ENCODE assay signal across 8 cellular contexts in the genomic region with DNA sequence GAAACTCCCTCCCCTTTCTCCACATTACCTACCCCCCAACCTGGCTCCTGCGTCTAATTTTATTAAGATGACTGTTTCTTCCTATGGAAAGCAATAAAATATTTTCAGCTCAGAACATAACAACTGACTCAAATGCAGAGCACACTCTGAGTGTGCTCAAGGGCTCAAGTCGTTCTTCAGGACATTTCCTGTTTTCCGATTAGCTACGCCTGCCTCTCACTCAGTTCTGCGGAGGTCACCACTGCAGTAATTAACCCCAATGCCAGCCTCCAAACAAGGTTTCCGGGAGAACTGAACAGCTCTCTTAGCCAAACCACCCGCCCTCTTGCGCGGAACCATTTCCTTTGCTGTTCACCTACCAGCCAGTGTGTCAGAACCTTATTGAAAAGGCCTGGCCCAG. TPM values are rescaled to one million over a fixed set of nuclear protein-coding genes. Genes with fewer than 3 reads are reported as not detected.
A peak's percentile ranks its signal among the peaks of the same experiment; 100 is the strongest.
DNase-seq lines count a peak whose midpoint lies in the region; ATAC-seq lines count a peak whose summit lies in the region.
"Had no signal": no experiment of that assay in that cellular context is flagged by ENCODE, and none has a peak within 500 bp of the region (broad histone marks: within the 10 kb centered on the region; RNA-seq: fewer than 3 reads in every experiment).

No MANE protein-coding gene starts in this region.

- no peaks in the 10 kb centered on the region for H3K9me3 ChIP-seq in esophagus (ENCODE audit: control insufficient read depth in 2 of 2, insufficient read depth in 1 of 2, low read depth in 1 of 2, low read length in 1 of 2)
- H3K9me3 ChIP-seq: heart left ventricle had no signal

- no peak for ATAC-seq in HG02588 (IDR thresholded peaks at IDR 0.05; ENCODE audit: unreplicated experiment)
- ATAC-seq: heart left ventricle had no signal

- H3K4me1 ChIP-seq in esophagus (ENCODE audit: control insufficient read depth in 2 of 2, insufficient read depth in 2 of 2, low read length in 1 of 2) = peaks cover 0 to 16% of the 10 kb centered on the region in 2 donors

- H3K27me3 ChIP-seq in esophagus (ENCODE audit: control insufficient read depth in 1 of 2, insufficient read depth in 2 of 2, low read length in 2 of 2) = no peaks in the 10 kb centered on the region
- H3K27me3 ChIP-seq: heart left ventricle had no signal

- H3K27ac ChIP-seq in esophagus (ENCODE audit: low read depth in 2 of 2, low read length in 1 of 2) = peak overlapping the region; percentile 74 to 91

- no peak overlapping the region for H3K4me3 ChIP-seq in esophagus (ENCODE audit: low read depth in 1 of 2, low read length in 2 of 2)
- H3K4me3 ChIP-seq: heart left ventricle had no signal

- WGBS in esophagus, 2 donors = 42 to 49% methylated on average over 9 of the region's 9 CpGs

- H3K36me3 ChIP-seq in esophagus (ENCODE audit: control insufficient read depth in 2 of 2, insufficient read depth in 2 of 2, low read length in 1 of 2) = no peaks in the 10 kb centered on the region

- DNase-seq in HT1080 (ENCODE audit: low read depth) (peak; percentile 96), SKM-1 (lab: John Stamatoyannopoulos, UW; ENCODE audit: unreplicated experiment) (peak; percentile 64), DMS79 treated with DMSO at 0.1 percent for 48 hours (lab: John Stamatoyannopoulos, UW) (no peak), mucosa of gallbladder (ENCODE audit: low spot score) (no peak)
- peak; percentile 50 for DNase-seq in stimulated activated CD4-positive, alpha-beta T cell treated with anti-CD3 and anti-CD28 coated beads, Interleukin-4, amount 100 ng/mL, for 24 hours

RNA-seq across cellular contexts. Expression of a gene that starts 19.3 kb away (rescaled TPM):
- 72.7 and 85.0 TPM in 2 replicates for total RNA-seq in HT1080 (2014; rRNA removed; shearing (Covaris generic))
- polyA plus RNA-seq in HT1080 (2015; cell fraction: cytosol; rRNA removed) = 89.5 and 122 TPM in 2 replicates
- polyA plus RNA-seq in HT1080 (2015; cell fraction: nucleus; rRNA removed) = 329 and 332 TPM in 2 replicates
- polyA plus RNA-seq in esophagus = 10 to 100 TPM; 30.2 to 32.1 TPM
- total RNA-seq in mucosa of gallbladder = 99.3 TPM

RNA-seq across cellular contexts. Expression of a gene that starts 33.5 kb away (rescaled TPM):
- 86.3 and 87.3 TPM in 2 replicates for total RNA-seq in HT1080 (2014; rRNA removed; shearing (Covaris generic))
- polyA plus RNA-seq in HT1080 (2015; cell fraction: cytosol; rRNA removed) = 65.3 and 71.0 TPM in 2 replicates
- 41.7 and 49.9 TPM in 2 replicates for polyA plus RNA-seq in HT1080 (2015; cell fraction: nucleus; rRNA removed)
- 10 to 100 TPM in 1 of 2 donors, 1 to 10 TPM in 1; 8.3 to 11.5 TPM for polyA plus RNA-seq in esophagus
- 1.3 TPM for total RNA-seq in mucosa of gallbladder

Comparison
In these comparisons a context has a peak if more than half of its experiments do, and no peak if none do; other contexts are left out.
1. DNase-seq: peak in HT1080 (single experiment), SKM-1 (single experiment) and stimulated activated CD4-positive, alpha-beta T cell treated with anti-CD3 and anti-CD28 coated beads, Interleukin-4, amount 100 ng/mL, for 24 hours (single experiment); none in DMS79 treated with DMSO at 0.1 percent for 48 hours (single experiment) and mucosa of gallbladder (single experiment).
2. RNA of a gene that starts 33.5 kb away (total RNA-seq): 86.3 to 87.3 TPM in HT1080; 1.3 TPM in mucosa of gallbladder (single experiment); every median in the first group is over 10 times any median in the second.